ENCODE assay signal across 13 cellular contexts in genomic region chr1:186849824-186850223, GRCh38. TPM values are rescaled to one million over a fixed set of nuclear protein-coding genes. Genes with fewer than 3 reads are reported as not detected.
DNase-seq lines count a peak whose midpoint lies in the region; ATAC-seq, FAIRE-seq and TF ChIP-seq lines count a peak whose summit lies in the region.
"Had no signal": no experiment of that assay in that cellular context is flagged by ENCODE, and none has a peak within 500 bp of the region (broad histone marks: within the 10 kb centered on the region; RNA-seq: fewer than 3 reads in every experiment).

No MANE protein-coding gene starts in this region.

- H3K4me3 ChIP-seq in gastrocnemius medialis = no peak overlapping the region

- FAIRE-seq in RCC 7860 (lab: Jason Lieb, UNC) = no peak

- no peak for TF ChIP-seq POLR2A in gastrocnemius medialis (IDR thresholded peaks at IDR 0.05)

- TF ChIP-seq CTCF in gastrocnemius medialis (IDR thresholded peaks at IDR 0.05 in 4 of 5, conservative IDR thresholded peaks at IDR 0.05 in 1 of 5) = no peak

- intact Hi-C loops in gastrocnemius medialis (cut with DNase I; ENCODE audit: low total_unique reads) = no loop called here

- in situ Hi-C loops in gastrocnemius medialis (cut with MboI; ENCODE audit: low sequenced_read_pairs in 4 of 4) = no loop called here

- peak; percentile 31 to 35 for DNase-seq in AML-193 (lab: John Stamatoyannopoulos, UW)
- peak; percentile 89 for DNase-seq in NOMO-1 treated with DMSO at 0.1 percent for 48 hours (lab: John Stamatoyannopoulos, UW; ENCODE audit: unreplicated experiment)
- DNase-seq in nucleus accumbens (lab: John Stamatoyannopoulos, UW) = no peak
- no peak for DNase-seq in gastrocnemius medialis
- no peak for DNase-seq in RCC 7860 (ENCODE audit: low spot score)
- DNase-seq in NCI-H2171 (lab: John Stamatoyannopoulos, UW) = no peak
- DNase-seq: GF-D8, HFFc6, NCI-H1092, WERI-Rb-1 had no signal

- no peaks in the 10 kb centered on the region for H3K27me3 ChIP-seq in gastrocnemius medialis

- H3K27ac ChIP-seq in gastrocnemius medialis = no peak overlapping the region
- H3K27ac ChIP-seq: WERI-Rb-1 had no signal

- no peaks in the 10 kb centered on the region for H3K36me3 ChIP-seq in gastrocnemius medialis
- H3K36me3 ChIP-seq: WERI-Rb-1 had no signal

- no peaks in the 10 kb centered on the region for H3K4me1 ChIP-seq in gastrocnemius medialis

- peak; percentile 65 for ATAC-seq in GM19395 (IDR thresholded peaks at IDR 0.05; ENCODE audit: unreplicated experiment)
- peak; percentile 58 for ATAC-seq in HG02973 (IDR thresholded peaks at IDR 0.05; ENCODE audit: unreplicated experiment)
- ATAC-seq in gastrocnemius medialis = no peak
- ATAC-seq: Panc1 had no signal

- H3K9me3 ChIP-seq in gastrocnemius medialis = no peaks in the 10 kb centered on the region

RNA-seq across cellular contexts. Expression of gene PLA2G4A, which starts 21.1 kb away (rescaled TPM):
- total RNA-seq in gastrocnemius medialis = under 1 TPM; 0.44 to 0.95 (median 0.75) TPM

Comparison
In these comparisons a context has a peak if more than half of its experiments do, and no peak if none do; other contexts are left out.
1. DNase-seq: peak in AML-193 (2 of 2) and NOMO-1 treated with DMSO at 0.1 percent for 48 hours (single experiment); none in nucleus accumbens (0 of 56), gastrocnemius medialis (0 of 2), RCC 7860 (single experiment) and NCI-H2171 (single experiment).
2. ATAC-seq: peak in GM19395 (single experiment) and HG02973 (single experiment); none in gastrocnemius medialis (0 of 2).